9 cellular contexts compared by ENCODE assay signal in the genomic region with DNA sequence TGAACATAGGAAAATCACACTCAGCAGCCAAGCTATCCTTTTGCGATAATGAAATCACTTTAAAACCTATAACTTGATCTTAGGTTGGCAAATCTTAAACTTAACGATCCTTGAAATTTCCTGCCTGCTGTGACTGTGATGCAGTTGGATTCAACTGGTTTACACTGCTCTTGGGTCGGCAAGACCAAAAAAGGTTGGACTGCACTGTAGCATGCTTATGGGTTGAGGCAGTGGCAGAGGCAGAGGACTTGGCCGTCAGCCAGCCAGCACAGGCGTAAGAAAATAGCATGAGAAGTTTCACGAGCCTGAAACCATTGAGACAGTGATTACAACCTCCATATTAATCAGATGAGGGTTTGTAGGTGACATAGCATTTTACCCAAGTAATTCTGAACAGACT. TPM values are rescaled to one million over a fixed set of nuclear protein-coding genes. Genes with fewer than 3 reads are reported as not detected.
DNase-seq lines count a peak whose midpoint lies in the region; ATAC-seq and TF ChIP-seq lines count a peak whose summit lies in the region.
"Had no signal": no experiment of that assay in that cellular context is flagged by ENCODE, and none has a peak within 500 bp of the region (broad histone marks: within the 10 kb centered on the region; RNA-seq: fewer than 3 reads in every experiment).

No MANE protein-coding gene starts in this region.

- no peaks in the 10 kb centered on the region for H3K9me3 Mint-ChIP-seq in activated CD4-positive, alpha-beta T cell treated with anti-CD3 and anti-CD28 coated beads, Interleukin-2, amount 10 ng/mL, durations not matched to agents 24 days and 14 days

- intact Hi-C loops in posterior cingulate gyrus (cut with DNase I): no loop called here
- intact Hi-C loops in activated CD4-positive, alpha-beta T cell treated with anti-CD3 and anti-CD28 coated beads, Interleukin-2, amount 10 ng/mL, durations not matched to agents 24 days and 14 days (cut with micrococcal nuclease): no loop called here

- H3K36me3 Mint-ChIP-seq in activated CD4-positive, alpha-beta T cell treated with anti-CD3 and anti-CD28 coated beads, Interleukin-2, amount 10 ng/mL, durations not matched to agents 24 days and 14 days (ENCODE audit: low read depth): peaks cover 63% of the 10 kb centered on the region

- no peak overlapping the region for H3K4me3 ChIP-seq in foreskin fibroblast (ENCODE audit: low read depth in 1 of 2, low read length in 2 of 2)

- no peak for ATAC-seq in HG03442 (IDR thresholded peaks at IDR 0.05; ENCODE audit: unreplicated experiment)

- H3K27ac Mint-ChIP-seq in activated CD4-positive, alpha-beta T cell treated with anti-CD3 and anti-CD28 coated beads, Interleukin-2, amount 10 ng/mL, durations not matched to agents 24 days and 14 days: no peak overlapping the region

- H3K4me1 Mint-ChIP-seq in activated CD4-positive, alpha-beta T cell treated with anti-CD3 and anti-CD28 coated beads, Interleukin-2, amount 10 ng/mL, durations not matched to agents 24 days and 14 days: no peaks in the 10 kb centered on the region

- no peaks in the 10 kb centered on the region for H3K27me3 Mint-ChIP-seq in activated CD4-positive, alpha-beta T cell treated with anti-CD3 and anti-CD28 coated beads, Interleukin-2, amount 10 ng/mL, durations not matched to agents 24 days and 14 days

- no peak overlapping the region for H3K4me3 Mint-ChIP-seq in activated CD4-positive, alpha-beta T cell treated with anti-CD3 and anti-CD28 coated beads, Interleukin-2, amount 10 ng/mL, durations not matched to agents 24 days and 14 days

- DNase-seq in DMS153 (lab: John Stamatoyannopoulos, UW) (peak; percentile 38), NCI-H510A treated with DMSO at 0.1 percent for 48 hours (lab: John Stamatoyannopoulos, UW) (peak; percentile 78), foreskin fibroblast (peak; percentile 64 to 91), posterior cingulate gyrus (peak in 8 of 10 donors; percentile 42 to 91 (median 56)), GOT3 (lab: John Stamatoyannopoulos, UW) (no peak)
- DNase-seq in activated CD4-positive, alpha-beta T cell treated with anti-CD3 and anti-CD28 coated beads, Interleukin-2, amount 10 ng/mL, durations not matched to agents 24 days and 14 days: no peak
- no peak for DNase-seq in stimulated activated CD4-positive, alpha-beta T cell treated with anti-CD3 and anti-CD28 coated beads, Interleukin-15, amount 100 ng/mL, for 24 hours
- DNase-seq: WERI-Rb-1 had no signal

- no peak for TF ChIP-seq CTCF in foreskin fibroblast (IDR thresholded peaks at IDR 0.05; ENCODE audit: low read depth, low read length)

RNA-seq across cellular contexts. Expression of a gene that starts 21.4 kb away (rescaled TPM):
- 135 and 136 TPM in 2 replicates for total RNA-seq in activated CD4-positive, alpha-beta T cell treated with anti-CD3 and anti-CD28 coated beads, Interleukin-2, amount 10 ng/mL, durations not matched to agents 24 days and 14 days

Comparison
In these comparisons a context has a peak if more than half of its experiments do, and no peak if none do; other contexts are left out.
1. DNase-seq: peak in DMS153 (single experiment), NCI-H510A treated with DMSO at 0.1 percent for 48 hours (single experiment), foreskin fibroblast (2 of 2) and posterior cingulate gyrus (8 of 10); none in activated CD4-positive, alpha-beta T cell treated with anti-CD3 and anti-CD28 coated beads, Interleukin-2, amount 10 ng/mL, durations not matched to agents 24 days and 14 days (single experiment), stimulated activated CD4-positive, alpha-beta T cell treated with anti-CD3 and anti-CD28 coated beads, Interleukin-15, amount 100 ng/mL, for 24 hours (single experiment) and GOT3 (single experiment).